21 cellular contexts compared by ENCODE assay signal in the genomic region with DNA sequence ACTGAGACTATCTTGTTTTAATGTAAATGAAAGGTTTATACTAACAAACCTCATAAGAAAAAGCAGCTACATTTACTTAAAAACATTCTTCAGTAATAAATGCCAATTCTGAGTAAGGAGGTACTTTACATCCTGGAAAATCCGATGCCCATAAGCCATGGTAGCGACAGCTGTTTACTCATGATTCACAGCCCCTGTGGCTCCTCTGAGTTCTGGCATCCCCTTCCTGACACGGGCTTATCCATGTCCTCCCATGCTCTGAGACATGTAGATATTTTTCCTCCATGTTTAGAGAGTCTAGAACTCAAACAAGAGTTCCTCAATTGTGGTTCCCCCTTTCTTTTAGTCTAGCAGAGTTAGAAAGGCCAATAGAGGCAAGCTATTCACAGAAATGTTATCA.
"Had no signal": no experiment of that assay in that cellular context is flagged by ENCODE, and none has a peak within 500 bp of the region (broad histone marks: within the 10 kb centered on the region; RNA-seq: fewer than 3 reads in every experiment).

No MANE protein-coding gene starts in this region.

- H3K9me3 ChIP-seq: esophagus muscularis mucosa, gastrocnemius medialis, heart right ventricle, prostate gland, right lobe of liver, spleen, tibial nerve, upper lobe of right lung, vagina had no signal

- H3K27ac ChIP-seq: epithelial cell of prostate, esophagus muscularis mucosa, gastrocnemius medialis, heart right ventricle, parathyroid adenoma, prostate gland, right lobe of liver, spleen, tibial nerve, upper lobe of right lung, vagina had no signal

- H3K9ac ChIP-seq: parathyroid adenoma had no signal

- H3K4me1 ChIP-seq: esophagus muscularis mucosa, gastrocnemius medialis, heart right ventricle, parathyroid adenoma, prostate gland, right lobe of liver, spleen, tibial nerve, upper lobe of right lung, vagina had no signal

- DNase-seq: effector memory CD8-positive, alpha-beta T cell; gastrocnemius medialis; heart right ventricle; hypothalamus; kidney glomerular epithelial cell; mesendoderm; naive thymus-derived CD4-positive, alpha-beta T cell; nephron progenitor cell; right lobe of liver; spleen; stimulated activated CD4-positive, alpha-beta T cell treated with anti-CD3 and anti-CD28 coated beads, Interleukin-15, amount 100 ng/mL, for 24 hours; stimulated activated CD4-positive, alpha-beta T cell treated with anti-CD3 and anti-CD28 coated beads, Interleukin-1b, Interleukin-23, amount 100 ng/mL, for 48 hours; stimulated activated CD4-positive, alpha-beta T cell treated with anti-CD3 and anti-CD28 coated beads, Interleukin-4, amount 100 ng/mL, for 24 hours; upper lobe of right lung had no signal

- H3K4me3 ChIP-seq: esophagus muscularis mucosa, gastrocnemius medialis, heart right ventricle, prostate gland, right lobe of liver, spleen, tibial nerve, upper lobe of right lung, vagina had no signal

- ATAC-seq: effector memory CD8-positive, alpha-beta T cell; gastrocnemius medialis; heart right ventricle; naive thymus-derived CD4-positive, alpha-beta T cell; right lobe of liver; stimulated activated memory B cell treated with anti-CD40 and anti-IgM and Interleukin-4, amounts not matched to agents 10 μg/mL and 1 μg/mL and 100 μg/mL, for 72 hours; upper lobe of right lung had no signal

- H3K27me3 ChIP-seq: esophagus muscularis mucosa, gastrocnemius medialis, heart right ventricle, right lobe of liver, spleen, tibial nerve, upper lobe of right lung, vagina had no signal

- H3K79me2 ChIP-seq: parathyroid adenoma had no signal

- H3K36me3 ChIP-seq: esophagus muscularis mucosa, gastrocnemius medialis, heart right ventricle, prostate gland, right lobe of liver, spleen, tibial nerve, upper lobe of right lung, vagina had no signal

- H2AFZ ChIP-seq: parathyroid adenoma had no signal
